Comparison of ENCODE assay signal across 10 cellular contexts in the genomic region with DNA sequence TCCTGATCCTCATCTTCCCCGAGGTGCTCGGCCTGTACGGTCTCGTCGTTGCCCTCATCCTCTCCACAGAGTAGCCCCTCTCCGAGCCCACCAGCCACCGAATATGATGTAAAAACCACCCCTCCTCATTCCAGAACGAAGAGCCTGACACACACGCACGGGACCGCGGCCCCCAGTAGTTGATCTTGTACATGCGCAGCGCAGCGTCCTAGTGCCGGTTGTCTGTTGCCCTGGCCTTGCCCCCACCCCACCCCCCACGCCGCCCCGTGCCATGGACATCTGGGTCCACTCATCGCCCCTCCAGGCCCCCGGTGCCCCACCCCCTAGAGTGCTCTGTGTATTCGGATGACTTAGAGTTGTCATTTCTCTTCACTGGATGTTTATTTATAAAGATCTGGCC. TPM values are rescaled to one million over a fixed set of nuclear protein-coding genes. Genes with fewer than 3 reads are reported as not detected.
DNase-seq lines count a peak whose midpoint lies in the region; ATAC-seq and TF ChIP-seq lines count a peak whose summit lies in the region.
"Had no signal": no experiment of that assay in that cellular context is flagged by ENCODE, and none has a peak within 500 bp of the region (broad histone marks: within the 10 kb centered on the region; RNA-seq: fewer than 3 reads in every experiment).

No MANE protein-coding gene starts in this region.

- H3K36me3 ChIP-seq in ascending aorta: no peaks in the 10 kb centered on the region
- H3K36me3 ChIP-seq in subcutaneous abdominal adipose tissue (ENCODE audit: control insufficient read depth in 5 of 5, insufficient read depth in 5 of 5, low read length in 5 of 5): no peaks in the 10 kb centered on the region
- H3K36me3 ChIP-seq in body of pancreas (replicated peaks in 1 of 2; ENCODE audit: insufficient read depth in 1 of 2, low read depth in 2 of 2): no peaks in the 10 kb centered on the region

- WGBS in body of pancreas, 2 donors: 76 to 84% methylated on average over 18 to 22 of the region's 22 CpGs

- H3K27ac ChIP-seq in ascending aorta (no peak overlapping the region), layer of hippocampus (ENCODE audit: low read depth, low read length) (peak overlapping the region; percentile 58), subcutaneous abdominal adipose tissue (ENCODE audit: low read depth, low read length) (no peak overlapping the region), body of pancreas (peak overlapping the region in 1 of 4 donors; percentile 75)

- H3K27ac Mint-ChIP-seq in T-helper 2 cell treated with Interferon-gamma antibody and Interleukin-4, amounts not matched to agents 5 μg/mL and 100 μg/mL, for 36 hours: peak overlapping the region; percentile 95

- H3K4me1 ChIP-seq in ascending aorta (peaks cover 0 to 5% of the 10 kb centered on the region in 2 donors), subcutaneous abdominal adipose tissue (ENCODE audit: control insufficient read depth in 5 of 5, insufficient read depth in 5 of 5, low read length in 5 of 5) (peaks cover 2 to 18% (median 15%) of the 10 kb centered on the region in 5 donors), body of pancreas (peaks cover 15% of the 10 kb centered on the region)

- H3K4me1 Mint-ChIP-seq in T-helper 2 cell treated with Interferon-gamma antibody and Interleukin-4, amounts not matched to agents 5 μg/mL and 100 μg/mL, for 36 hours (ENCODE audit: low read depth): peaks cover 15% of the 10 kb centered on the region

- H3K27me3 Mint-ChIP-seq in T-helper 2 cell treated with Interferon-gamma antibody and Interleukin-4, amounts not matched to agents 5 μg/mL and 100 μg/mL, for 36 hours (ENCODE audit: low read depth): no peaks in the 10 kb centered on the region

- H3K9me3 ChIP-seq in ascending aorta: no peaks in the 10 kb centered on the region
- H3K9me3 ChIP-seq in subcutaneous abdominal adipose tissue (ENCODE audit: control insufficient read depth in 5 of 5, low read length in 5 of 5): no peaks in the 10 kb centered on the region
- no peaks in the 10 kb centered on the region for H3K9me3 ChIP-seq in body of pancreas

- H3K36me3 Mint-ChIP-seq in T-helper 2 cell treated with Interferon-gamma antibody and Interleukin-4, amounts not matched to agents 5 μg/mL and 100 μg/mL, for 36 hours (ENCODE audit: low read depth): no peaks in the 10 kb centered on the region
- H3K36me3 Mint-ChIP-seq: brain had no signal

- no peak for ATAC-seq in body of pancreas

- H3K27me3 ChIP-seq in ascending aorta (no peaks in the 10 kb centered on the region), layer of hippocampus (ENCODE audit: control insufficient read depth, insufficient read depth, low read length) (no peaks in the 10 kb centered on the region), subcutaneous abdominal adipose tissue (ENCODE audit: control insufficient read depth in 5 of 5, insufficient read depth in 4 of 5, low read length in 5 of 5) (no peaks in the 10 kb centered on the region), body of pancreas (no peaks in the 10 kb centered on the region)

- no peaks in the 10 kb centered on the region for H3K9me3 Mint-ChIP-seq in T-helper 2 cell treated with Interferon-gamma antibody and Interleukin-4, amounts not matched to agents 5 μg/mL and 100 μg/mL, for 36 hours

- peak overlapping the region; percentile 85 for H3K4me3 Mint-ChIP-seq in T-helper 2 cell treated with Interferon-gamma antibody and Interleukin-4, amounts not matched to agents 5 μg/mL and 100 μg/mL, for 36 hours
- H3K4me3 Mint-ChIP-seq: brain had no signal

- no peak for DNase-seq in T-helper 2 cell treated with Interferon-gamma antibody and Interleukin-4, amounts not matched to agents 5 μg/mL and 100 μg/mL, for 36 hours (ENCODE audit: low spot score)
- DNase-seq in T-helper 2 cell: no peak
- DNase-seq in ascending aorta (ENCODE audit: low spot score in 2 of 2): no peak
- DNase-seq in body of pancreas: no peak
- DNase-seq in DMS79 (lab: John Stamatoyannopoulos, UW): no peak
- no peak for DNase-seq in NCI-H774 (lab: John Stamatoyannopoulos, UW)

- intact Hi-C loops in ascending aorta (cut with DNase I) (loop anchor here (1.0 to 2.0 kb wide), 3 partner anchors 19 to 151 kb away; partner anchors contain the start of genes RPL7L1 and TBCC), body of pancreas (cut with DNase I) (no loop called here)

- TF ChIP-seq POLR2A in body of pancreas (IDR thresholded peaks at IDR 0.05): no peak

- TF ChIP-seq CTCF in ascending aorta (IDR thresholded peaks at IDR 0.05) (no peak), body of pancreas (IDR thresholded peaks at IDR 0.05) (no peak)

- H3K9ac ChIP-seq in subcutaneous abdominal adipose tissue (ENCODE audit: low read length in 5 of 5): peak overlapping the region in 2 of 5 donors; percentile 59 to 77

- H3K4me3 ChIP-seq in ascending aorta: peak overlapping the region; percentile 53 to 70
- peak overlapping the region in 3 of 5 donors; percentile 69 to 75 (median 69) for H3K4me3 ChIP-seq in subcutaneous abdominal adipose tissue (ENCODE audit: low read depth in 1 of 5, low read length in 5 of 5)
- no peak overlapping the region for H3K4me3 ChIP-seq in body of pancreas

RNA-seq across cellular contexts. Expression of gene PRPH2, which starts 5.2 kb away (rescaled TPM):
- total RNA-seq in ascending aorta (0.11 TPM), body of pancreas (1 to 10 TPM; 1.0 to 4.3 TPM)
- total RNA-seq: A172 had no signal

RNA-seq across cellular contexts. Expression of gene TBCC, which starts 18.3 kb away (rescaled TPM):
- total RNA-seq in ascending aorta (50.8 TPM), body of pancreas (10 to 100 TPM; 14.5 to 25.4 TPM)

RNA-seq across cellular contexts. Expression of gene BICRAL, which starts 54.2 kb away (rescaled TPM):
- total RNA-seq in ascending aorta (9.7 TPM), body of pancreas (1 to 10 TPM; 6.9 to 8.6 TPM)

Comparison
In these comparisons a context has a peak if more than half of its experiments do, and no peak if none do; other contexts are left out.
1. H3K4me3 ChIP-seq: peak in ascending aorta (2 of 2) and subcutaneous abdominal adipose tissue (3 of 5); none in body of pancreas (0 of 2).